In the genomic region with DNA sequence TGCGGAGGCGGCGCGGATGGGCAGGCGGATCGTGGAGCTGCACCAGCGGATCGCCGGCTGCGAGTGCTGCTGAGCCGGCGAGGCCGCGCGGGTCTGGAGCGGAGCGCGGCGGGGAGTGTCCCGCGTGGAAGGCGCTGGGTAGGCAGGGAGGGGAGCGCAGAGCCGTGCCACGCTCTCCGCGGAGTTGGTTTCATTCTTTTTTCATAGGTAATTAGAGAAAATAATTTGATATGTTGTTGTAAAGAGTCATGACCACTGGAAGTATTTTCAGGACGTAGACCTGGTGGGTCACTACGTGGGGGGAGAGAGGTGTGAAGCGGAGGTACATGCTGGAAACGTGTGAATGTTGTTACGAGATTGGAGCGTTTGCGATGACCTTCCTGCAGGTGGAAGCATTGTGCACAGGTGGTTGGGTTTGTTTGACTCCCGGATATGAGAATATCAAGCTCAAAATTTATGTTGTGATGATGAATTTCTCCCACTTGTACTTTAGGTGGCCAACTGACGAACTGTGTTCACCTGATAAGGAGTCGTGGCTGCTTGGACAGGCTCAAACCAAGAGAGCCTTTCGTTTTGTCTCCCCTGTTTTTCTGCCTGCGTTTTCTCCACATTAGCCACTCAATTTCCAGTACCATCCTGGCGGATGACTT, we compare ENCODE assay signal across 8 cellular contexts. TPM values are rescaled to one million over a fixed set of nuclear protein-coding genes. Genes with fewer than 3 reads are reported as not detected.
DNase-seq lines count a peak whose midpoint lies in the region; ATAC-seq lines count a peak whose summit lies in the region.

No MANE protein-coding gene starts in this region.

- peak overlapping the region; percentile 76 for H3K4me3 ChIP-seq in mesodermal cell (ENCODE audit: extremely low read depth, insufficient read depth, low read length, poor library complexity, severe bottlenecking)
- peak overlapping the region; percentile 76 to 83 for H3K4me3 ChIP-seq in stomach smooth muscle (ENCODE audit: low read length in 2 of 2)

- H3K4me1 ChIP-seq in mesodermal cell (ENCODE audit: control insufficient read depth, insufficient read depth, low read length, poor library complexity, severe bottlenecking) (peaks cover 4% of the 10 kb centered on the region), stomach smooth muscle (ENCODE audit: control insufficient read depth, insufficient read depth, low read length) (peaks cover 34% of the 10 kb centered on the region)

- peak overlapping the region; percentile 51 to 74 for H3K9ac ChIP-seq in stomach smooth muscle (ENCODE audit: low read length in 2 of 2)

- H3K27ac ChIP-seq in mesodermal cell (ENCODE audit: low read depth, low read length, severe bottlenecking) (no peak overlapping the region), stomach smooth muscle (ENCODE audit: low read length) (peak overlapping the region; percentile 77)

- WGBS in mesodermal cell (ENCODE audit: insufficient coverage in 2 of 2), 2 experiments, result 8 to 10% methylated on average over 37 to 39 of the region's 40 CpGs

- H3K9me3 ChIP-seq in mesodermal cell (ENCODE audit: control insufficient read depth, low read length) (no peaks in the 10 kb centered on the region), stomach smooth muscle (ENCODE audit: control insufficient read depth in 2 of 2, low read length in 2 of 2) (no peaks in the 10 kb centered on the region)

- peaks cover 31% of the 10 kb centered on the region for H3K36me3 ChIP-seq in mesodermal cell (ENCODE audit: control insufficient read depth, insufficient read depth, low read length)
- H3K36me3 ChIP-seq in stomach smooth muscle (ENCODE audit: control insufficient read depth in 2 of 2, insufficient read depth in 2 of 2, low read length in 2 of 2), result peaks cover 0 to 9% of the 10 kb centered on the region in 2 donors

- no peaks in the 10 kb centered on the region for H3K27me3 ChIP-seq in stomach smooth muscle (ENCODE audit: control insufficient read depth in 1 of 2, insufficient read depth in 2 of 2, low read length in 2 of 2)

- DNase-seq in DMS 273 (lab: John Stamatoyannopoulos, UW; ENCODE audit: unreplicated experiment), result peak; percentile 51
- DNase-seq in DMS 273 treated with DMSO at 0.1 percent for 48 hours (lab: John Stamatoyannopoulos, UW), result no peak
- DNase-seq in NCI-H1105 treated with DMSO at 0.1 percent for 48 hours (lab: John Stamatoyannopoulos, UW), result peak; percentile 48
- peak; percentile 64 for DNase-seq in dermis blood vessel endothelial cell

- peak; percentile 39 for ATAC-seq in HG02678 (IDR thresholded peaks at IDR 0.05; ENCODE audit: unreplicated experiment)
- ATAC-seq in activated CD4-positive, CD25-positive, alpha-beta regulatory T cell treated with anti-CD3 and anti-CD28 coated beads, Interleukin-2, amount 50 U/mL, for 24 hours, result peak; percentile 32 to 44

RNA-seq across cellular contexts. Expression of a gene that starts 19.1 kb away (rescaled TPM):
- total RNA-seq in dermis blood vessel endothelial cell, result not detected in 2 replicates
- not detected for polyA plus RNA-seq in mesodermal cell (2013, experiment 1 of 2)
- not detected for polyA plus RNA-seq in mesodermal cell (2013, experiment 2 of 2)

RNA-seq across cellular contexts. Expression of a gene that starts 34.1 kb away (rescaled TPM):
- total RNA-seq in dermis blood vessel endothelial cell, result 88.2 and 147 TPM in 2 replicates
- polyA plus RNA-seq in mesodermal cell (2013, experiment 1 of 2), result 238 TPM
- polyA plus RNA-seq in mesodermal cell (2013, experiment 2 of 2), result 238 TPM

RNA-seq across cellular contexts. Expression of a gene that starts 35.0 kb away (rescaled TPM):
- 62.2 and 68.9 TPM in 2 replicates for total RNA-seq in dermis blood vessel endothelial cell
- 47.3 TPM for polyA plus RNA-seq in mesodermal cell (2013, experiment 1 of 2)
- 44.8 TPM for polyA plus RNA-seq in mesodermal cell (2013, experiment 2 of 2)

RNA-seq across cellular contexts. Expression of a gene that starts 41.3 kb away (rescaled TPM):
- total RNA-seq in dermis blood vessel endothelial cell, result 13.7 and 17.0 TPM in 2 replicates
- polyA plus RNA-seq in mesodermal cell (2013, experiment 1 of 2), result 22.5 TPM
- 20.0 TPM for polyA plus RNA-seq in mesodermal cell (2013, experiment 2 of 2)
